10 cellular contexts compared by ENCODE assay signal in the genomic region with DNA sequence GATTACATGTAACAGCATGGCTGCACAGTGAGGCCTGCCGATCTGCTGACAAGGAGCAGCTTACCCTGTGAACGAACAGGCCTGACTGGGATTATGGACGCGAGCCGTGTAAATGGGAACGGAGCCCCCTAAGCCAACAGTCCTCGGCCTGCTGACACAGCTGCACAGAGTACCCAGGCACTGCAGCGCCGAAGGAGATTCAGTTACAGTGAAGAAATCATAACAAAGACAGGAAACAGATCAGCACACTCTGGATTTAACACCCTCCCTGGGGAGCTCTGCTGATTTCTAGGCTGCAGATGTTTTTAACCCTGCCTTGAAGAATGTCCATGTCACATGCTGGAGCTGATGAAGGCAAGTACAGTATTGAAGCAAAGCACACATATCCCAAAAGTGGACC. TPM values are rescaled to one million over a fixed set of nuclear protein-coding genes. Genes with fewer than 3 reads are reported as not detected.
DNase-seq lines count a peak whose midpoint lies in the region; ATAC-seq and TF ChIP-seq lines count a peak whose summit lies in the region.
"Had no signal": no experiment of that assay in that cellular context is flagged by ENCODE, and none has a peak within 500 bp of the region (broad histone marks: within the 10 kb centered on the region; RNA-seq: fewer than 3 reads in every experiment).

No MANE protein-coding gene starts in this region.

- H3K4me1 ChIP-seq in mesenchymal stem cell (ENCODE audit: control insufficient read depth, insufficient read depth, low read depth, low read length), result peaks cover 9% of the 10 kb centered on the region
- peaks cover 10% of the 10 kb centered on the region for H3K4me1 ChIP-seq in upper lobe of right lung
- H3K4me1 ChIP-seq: A549 had no signal

- ATAC-seq in upper lobe of right lung (peak; percentile 59), GM19455 (IDR thresholded peaks at IDR 0.05; ENCODE audit: unreplicated experiment) (no peak)
- ATAC-seq: A549 had no signal

- TF ChIP-seq CTCF in chondrocyte (IDR thresholded peaks at IDR 0.05) (no peak), upper lobe of right lung (IDR thresholded peaks at IDR 0.05) (no peak)

- no peak overlapping the region for H4K8ac ChIP-seq in mesenchymal stem cell (ENCODE audit: low read length)

- no peak overlapping the region for H2BK5ac ChIP-seq in mesenchymal stem cell (ENCODE audit: low read depth, low read length, poor library complexity, severe bottlenecking)

- WGBS in mesenchymal stem cell, result 3% methylated on average over 9 of the region's 9 CpGs

- peaks cover 2% of the 10 kb centered on the region for H3K9me3 Mint-ChIP-seq in chondrocyte (ENCODE audit: low read depth)

- intact Hi-C loops in upper lobe of right lung (cut with DNase I), result no loop called here

- H3K79me1 ChIP-seq in mesenchymal stem cell (replicated peaks; ENCODE audit: low read length, poor library complexity, severe bottlenecking), result no peaks in the 10 kb centered on the region

- H2AFZ ChIP-seq in mesenchymal stem cell (ENCODE audit: low read depth, low read length), result no peak overlapping the region

- H3K9ac ChIP-seq in mesenchymal stem cell (ENCODE audit: low read length), result peak overlapping the region; percentile 92

- H3K27me3 Mint-ChIP-seq in chondrocyte (ENCODE audit: low read depth), result no peaks in the 10 kb centered on the region

- H3K27ac ChIP-seq in mesenchymal stem cell (ENCODE audit: low read length, poor library complexity, severe bottlenecking), result peak overlapping the region; percentile 31
- peak overlapping the region; percentile 58 for H3K27ac ChIP-seq in upper lobe of right lung
- H3K27ac ChIP-seq: A549 had no signal

- no peak overlapping the region for H2BK120ac ChIP-seq in mesenchymal stem cell (ENCODE audit: low read depth, low read length)

- peaks cover 36% of the 10 kb centered on the region for H3K4me1 Mint-ChIP-seq in chondrocyte (ENCODE audit: low read depth)

- H3K4me3 ChIP-seq in mesenchymal stem cell (ENCODE audit: insufficient read depth in 1 of 2, low read depth in 1 of 2, low read length in 2 of 2) (peak overlapping the region in 1 of 2 experiments; percentile 72), upper lobe of right lung (no peak overlapping the region)
- H3K4me3 ChIP-seq: A549 had no signal

- no peaks in the 10 kb centered on the region for H3K36me3 Mint-ChIP-seq in chondrocyte (ENCODE audit: low read depth)

- no peaks in the 10 kb centered on the region for H3K27me3 ChIP-seq in mesenchymal stem cell (ENCODE audit: control insufficient read depth in 1 of 2, insufficient read depth in 1 of 2, low read length in 2 of 2)
- no peaks in the 10 kb centered on the region for H3K27me3 ChIP-seq in upper lobe of right lung

- peak overlapping the region; percentile 35 for H3K4me3 Mint-ChIP-seq in chondrocyte (ENCODE audit: unreplicated experiment)

- H3K4me2 ChIP-seq in mesenchymal stem cell (ENCODE audit: low read length, poor library complexity, severe bottlenecking), result peak overlapping the region; percentile 0
- H3K4me2 ChIP-seq: A549 had no signal

- no peak overlapping the region for H2BK15ac ChIP-seq in mesenchymal stem cell (ENCODE audit: low read depth, poor library complexity, severe bottlenecking)

- peak overlapping the region; percentile 60 to 78 for H3K18ac ChIP-seq in mesenchymal stem cell (ENCODE audit: low read depth in 1 of 2, low read length in 2 of 2)

- peak overlapping the region; percentile 87 for H3K27ac Mint-ChIP-seq in chondrocyte (ENCODE audit: unreplicated experiment)

- no peak overlapping the region for H3K23ac ChIP-seq in mesenchymal stem cell (ENCODE audit: low read length in 2 of 2)

- no peak overlapping the region for H4K91ac ChIP-seq in mesenchymal stem cell (ENCODE audit: low read length)

- H2BK12ac ChIP-seq in mesenchymal stem cell (ENCODE audit: low read length in 2 of 2), result peak overlapping the region in 1 of 2 experiments; percentile 33

- peaks cover 0 to 7% of the 10 kb centered on the region in 2 experiments for H3K36me3 ChIP-seq in mesenchymal stem cell (ENCODE audit: control insufficient read depth in 1 of 2, insufficient read depth in 2 of 2, low read depth in 1 of 2, low read length in 2 of 2)
- no peaks in the 10 kb centered on the region for H3K36me3 ChIP-seq in upper lobe of right lung

- H2AK5ac ChIP-seq in mesenchymal stem cell (ENCODE audit: low read length, severe bottlenecking), result no peak overlapping the region

- H3K9me3 ChIP-seq in mesenchymal stem cell (ENCODE audit: control insufficient read depth, low read length) (peaks cover 8% of the 10 kb centered on the region), upper lobe of right lung (no peaks in the 10 kb centered on the region)
- H3K9me3 ChIP-seq: A549 had no signal

- H3K4ac ChIP-seq in mesenchymal stem cell (ENCODE audit: low read depth in 1 of 2, low read length in 2 of 2), result no peak overlapping the region

- H3K14ac ChIP-seq in mesenchymal stem cell (ENCODE audit: low read length in 2 of 2), result no peak overlapping the region

- peak; percentile 23 for DNase-seq in NCI-H1092 treated with DMSO at 0.1 percent for 48 hours (lab: John Stamatoyannopoulos, UW)
- no peak for DNase-seq in NCI-H1092 (lab: John Stamatoyannopoulos, UW)
- DNase-seq in chondrocyte (ENCODE audit: low spot score), result no peak
- peak; percentile 79 for DNase-seq in mesenchymal stem cell
- no peak for DNase-seq in upper lobe of right lung
- DNase-seq in superior temporal gyrus (ENCODE audit: extremely low spot score), result no peak
- DNase-seq in HT-29 (ENCODE audit: low spot score), result no peak
- DNase-seq: NCI-H1048 had no signal

RNA-seq across cellular contexts. Expression of gene COLEC12, which starts 43.4 kb away (rescaled TPM):
- total RNA-seq in chondrocyte (2.1 to 17.8 TPM (median 2.2 TPM) in 3 replicates), upper lobe of right lung (55.2 TPM)
- polyA plus RNA-seq in mesenchymal stem cell (2013, experiment 1 of 2), result 8.9 TPM
- 9.2 TPM for polyA plus RNA-seq in mesenchymal stem cell (2013, experiment 2 of 2)
- not detected in 2 replicates for total RNA-seq in HT-29 (2014; rRNA removed; shearing (Covaris generic))

Comparison
In these comparisons a context has a peak if more than half of its experiments do, and no peak if none do; other contexts are left out.
1. DNase-seq: peak in NCI-H1092 treated with DMSO at 0.1 percent for 48 hours (single experiment) and mesenchymal stem cell (single experiment); none in NCI-H1092 (single experiment), chondrocyte (single experiment), upper lobe of right lung (single experiment), superior temporal gyrus (single experiment) and HT-29 (single experiment).